17 cellular contexts compared by ENCODE assay signal in the genomic region with DNA sequence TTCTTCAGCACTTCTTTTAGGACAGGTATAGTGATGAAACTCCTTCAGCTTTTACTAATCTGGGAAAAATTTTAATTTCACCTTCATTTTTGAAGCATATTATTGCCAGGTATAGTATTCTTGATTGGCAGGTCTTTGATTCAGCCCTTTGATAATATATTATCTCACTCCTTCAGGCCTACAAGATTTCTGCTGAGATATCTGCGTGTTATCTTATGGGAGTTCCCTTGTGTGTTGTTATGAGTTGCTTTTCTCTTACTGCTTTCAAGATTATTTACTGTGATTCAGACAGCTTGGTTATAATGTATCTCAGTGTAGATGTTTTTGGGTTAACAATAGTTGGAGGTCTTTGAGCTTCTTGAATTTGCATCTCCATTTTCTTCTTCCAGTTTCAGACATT.
DNase-seq lines count a peak whose midpoint lies in the region; ATAC-seq and TF ChIP-seq lines count a peak whose summit lies in the region.
"Had no signal": no experiment of that assay in that cellular context is flagged by ENCODE, and none has a peak within 500 bp of the region (broad histone marks: within the 10 kb centered on the region; RNA-seq: fewer than 3 reads in every experiment).

No MANE protein-coding gene starts in this region.

- peaks cover 69% of the 10 kb centered on the region for H3K36me3 Mint-ChIP-seq in activated CD4-positive, alpha-beta T cell treated with anti-CD3 and anti-CD28 coated beads, Interleukin-2, amount 10 ng/mL, durations not matched to agents 24 days and 14 days (ENCODE audit: low read depth)
- peaks cover 11% of the 10 kb centered on the region for H3K36me3 Mint-ChIP-seq in IgD-negative memory B cell
- H3K36me3 Mint-ChIP-seq in activated naive CD8-positive, alpha-beta T cell = peaks cover 42% of the 10 kb centered on the region
- peaks cover 22% of the 10 kb centered on the region for H3K36me3 Mint-ChIP-seq in natural killer cell

- H3K9me3 Mint-ChIP-seq in activated CD4-positive, alpha-beta T cell treated with anti-CD3 and anti-CD28 coated beads, Interleukin-2, amount 10 ng/mL, durations not matched to agents 24 days and 14 days = peaks cover 13% of the 10 kb centered on the region
- peaks cover 0 to 3% (median 0%) of the 10 kb centered on the region in 3 donors for H3K9me3 Mint-ChIP-seq in IgD-negative memory B cell
- no peaks in the 10 kb centered on the region for H3K9me3 Mint-ChIP-seq in activated naive CD8-positive, alpha-beta T cell (ENCODE audit: low read depth)
- no peaks in the 10 kb centered on the region for H3K9me3 Mint-ChIP-seq in natural killer cell
- H3K9me3 Mint-ChIP-seq: neural crest cell had no signal

- no peak overlapping the region for H3K4me3 Mint-ChIP-seq in activated CD4-positive, alpha-beta T cell treated with anti-CD3 and anti-CD28 coated beads, Interleukin-2, amount 10 ng/mL, durations not matched to agents 24 days and 14 days
- H3K4me3 Mint-ChIP-seq in IgD-negative memory B cell = no peak overlapping the region
- H3K4me3 Mint-ChIP-seq in activated naive CD8-positive, alpha-beta T cell = peak overlapping the region; percentile 30
- no peak overlapping the region for H3K4me3 Mint-ChIP-seq in natural killer cell
- H3K4me3 Mint-ChIP-seq: neural crest cell had no signal

- no peak for TF ChIP-seq CTCF in natural killer cell (IDR thresholded peaks at IDR 0.05)

- ATAC-seq in natural killer cell = no peak

- H3K27me3 Mint-ChIP-seq in activated CD4-positive, alpha-beta T cell treated with anti-CD3 and anti-CD28 coated beads, Interleukin-2, amount 10 ng/mL, durations not matched to agents 24 days and 14 days = no peaks in the 10 kb centered on the region
- H3K27me3 Mint-ChIP-seq in IgD-negative memory B cell = no peaks in the 10 kb centered on the region
- H3K27me3 Mint-ChIP-seq in activated naive CD8-positive, alpha-beta T cell = no peaks in the 10 kb centered on the region
- no peaks in the 10 kb centered on the region for H3K27me3 Mint-ChIP-seq in natural killer cell (ENCODE audit: low read depth in 2 of 2)

- no peak for DNase-seq in activated CD4-positive, alpha-beta T cell treated with anti-CD3 and anti-CD28 coated beads, Interleukin-2, amount 10 ng/mL, durations not matched to agents 24 days and 14 days
- DNase-seq in activated CD4-positive, alpha-beta T cell treated with anti-CD3 and anti-CD28 coated beads for 4 hours = no peak
- DNase-seq in natural killer cell (no peak), retina (no peak), NCI-H128 (lab: John Stamatoyannopoulos, UW; ENCODE audit: unreplicated experiment) (no peak), NCI-H748 (lab: John Stamatoyannopoulos, UW; ENCODE audit: unreplicated experiment) (no peak)
- DNase-seq: activated effector memory CD4-positive, alpha-beta T cell treated with Interleukin-2 at 50 U/mL for 16 hours; DMS53; hypothalamus; kidney glomerular epithelial cell; mesenchymal stem cell; NCI-H1436; stimulated activated CD4-positive, alpha-beta T cell treated with anti-CD3 and anti-CD28 coated beads, Interleukin-12 subunit alpha, Interleukin-12 subunit beta, amount 100 ng/mL, for 4 hours; tibial artery had no signal

- intact Hi-C loops in activated CD4-positive, alpha-beta T cell treated with anti-CD3 and anti-CD28 coated beads, Interleukin-2, amount 10 ng/mL, durations not matched to agents 24 days and 14 days (cut with micrococcal nuclease) = loop anchor here (5.0 to 10.0 kb wide), 3 partner anchors 36 to 322 kb away; a partner anchor contains a TSS
- intact Hi-C loops in natural killer cell (cut with micrococcal nuclease) = no loop called here

- H3K27ac Mint-ChIP-seq in activated CD4-positive, alpha-beta T cell treated with anti-CD3 and anti-CD28 coated beads, Interleukin-2, amount 10 ng/mL, durations not matched to agents 24 days and 14 days = peak overlapping the region; percentile 69
- H3K27ac Mint-ChIP-seq in IgD-negative memory B cell (peak overlapping the region; percentile 33 to 65 (median 55)), natural killer cell (peak overlapping the region; percentile 72 to 82)
- peak overlapping the region; percentile 30 for H3K27ac Mint-ChIP-seq in activated naive CD8-positive, alpha-beta T cell

- peaks cover 50% of the 10 kb centered on the region for H3K4me1 Mint-ChIP-seq in activated CD4-positive, alpha-beta T cell treated with anti-CD3 and anti-CD28 coated beads, Interleukin-2, amount 10 ng/mL, durations not matched to agents 24 days and 14 days
- peaks cover 16 to 37% (median 36%) of the 10 kb centered on the region in 3 donors for H3K4me1 Mint-ChIP-seq in IgD-negative memory B cell
- H3K4me1 Mint-ChIP-seq in activated naive CD8-positive, alpha-beta T cell (ENCODE audit: low read depth) = peaks cover 64% of the 10 kb centered on the region
- H3K4me1 Mint-ChIP-seq in natural killer cell = peaks cover 56 to 58% of the 10 kb centered on the region in 2 donors
